ENCODE assay signal across 11 cellular contexts in the genomic region with DNA sequence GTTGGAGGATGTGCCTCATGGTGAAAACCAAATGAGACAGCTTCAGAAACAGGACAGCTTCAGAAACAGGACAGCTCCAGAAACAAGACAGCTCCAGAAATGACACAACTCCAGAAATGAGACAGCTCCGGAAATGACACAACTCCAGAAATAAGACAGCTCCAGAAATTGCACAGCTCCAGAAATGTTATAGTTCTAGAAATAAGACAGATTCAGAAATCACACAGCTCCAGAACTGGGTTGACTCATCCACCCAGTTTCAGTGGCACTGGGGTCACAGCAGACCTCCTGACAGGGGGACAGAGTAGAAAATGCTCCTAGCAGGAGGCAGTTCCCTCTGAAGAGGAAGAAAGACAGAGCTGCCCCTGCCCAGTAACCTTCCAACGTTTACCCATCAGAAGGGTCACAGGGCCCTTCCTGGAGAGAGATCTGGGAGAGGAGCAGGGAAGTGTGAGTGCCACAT. TPM values are rescaled to one million over a fixed set of nuclear protein-coding genes. Genes with fewer than 3 reads are reported as not detected.
DNase-seq lines count a peak whose midpoint lies in the region; ATAC-seq and TF ChIP-seq lines count a peak whose summit lies in the region.
"Had no signal": no experiment of that assay in that cellular context is flagged by ENCODE, and none has a peak within 500 bp of the region (broad histone marks: within the 10 kb centered on the region; RNA-seq: fewer than 3 reads in every experiment).

No MANE protein-coding gene starts in this region.

- H3K27ac Mint-ChIP-seq in activated T-helper 2 cell treated with anti-CD3 and anti-CD28 coated beads, Interferon-gamma antibody, Interleukin-2, Interleukin-4, amounts not matched to agents 10 μg/mL and 5 μg/mL and 100 μg/mL, durations not matched to agents 14 hours and 24 hours and 36 hours, result peak overlapping the region; percentile 90
- H3K27ac Mint-ChIP-seq: dendritic cell treated with granulocyte-macrophage colony-stimulating factor and Interleukin-4, amounts not matched to agents 40 ng/mL and 50 ng/mL, for 4 days had no signal

- intact Hi-C loops in activated T-helper 2 cell treated with anti-CD3 and anti-CD28 coated beads, Interferon-gamma antibody, Interleukin-2, Interleukin-4, amounts not matched to agents 10 μg/mL and 5 μg/mL and 100 μg/mL, durations not matched to agents 14 hours and 24 hours and 36 hours (cut with micrococcal nuclease), result loop anchor here (1.0 to 2.0 kb wide), 3 partner anchors 13 to 34 kb away; no protein-coding TSS in a partner anchor

- H3K36me3 Mint-ChIP-seq in activated T-helper 2 cell treated with anti-CD3 and anti-CD28 coated beads, Interferon-gamma antibody, Interleukin-2, Interleukin-4, amounts not matched to agents 10 μg/mL and 5 μg/mL and 100 μg/mL, durations not matched to agents 14 hours and 24 hours and 36 hours (ENCODE audit: low read depth), result peaks cover 6% of the 10 kb centered on the region

- peaks cover 37% of the 10 kb centered on the region for H3K4me1 ChIP-seq in osteoblast (ENCODE audit: insufficient read depth, low read length)

- no peaks in the 10 kb centered on the region for H3K36me3 ChIP-seq in osteoblast (ENCODE audit: insufficient read depth, low read length)

- H3K27me3 ChIP-seq in osteoblast (ENCODE audit: insufficient read depth, low read length), result no peaks in the 10 kb centered on the region

- peak; percentile 64 for DNase-seq in stimulated activated naive CD4-positive, alpha-beta T cell treated with Interleukin-2 at 50 U/mL for 16 hours (lab: John Stamatoyannopoulos, UW)
- DNase-seq in stimulated activated naive CD4-positive, alpha-beta T cell (lab: John Stamatoyannopoulos, UW), result no peak
- peak; percentile 32 for DNase-seq in activated T-helper 2 cell treated with anti-CD3 and anti-CD28 coated beads, Interferon-gamma antibody, Interleukin-2, Interleukin-4, amounts not matched to agents 10 μg/mL and 5 μg/mL and 100 μg/mL, durations not matched to agents 14 hours and 24 hours and 36 hours (ENCODE audit: low spot score)
- no peak for DNase-seq in osteoblast (ENCODE audit: insufficient read length, low spot score, missing footprints)
- no peak for DNase-seq in AG08396 (ENCODE audit: low spot score)

- peak overlapping the region; percentile 22 for H3K4me3 Mint-ChIP-seq in activated T-helper 2 cell treated with anti-CD3 and anti-CD28 coated beads, Interferon-gamma antibody, Interleukin-2, Interleukin-4, amounts not matched to agents 10 μg/mL and 5 μg/mL and 100 μg/mL, durations not matched to agents 14 hours and 24 hours and 36 hours (ENCODE audit: low read depth)
- H3K4me3 Mint-ChIP-seq: dendritic cell treated with granulocyte-macrophage colony-stimulating factor and Interleukin-4, amounts not matched to agents 40 ng/mL and 50 ng/mL, for 4 days had no signal

- ATAC-seq in GM21737 (IDR thresholded peaks at IDR 0.05; ENCODE audit: unreplicated experiment) (no peak), HG03039 (IDR thresholded peaks at IDR 0.05; ENCODE audit: unreplicated experiment) (no peak), GM18868 (IDR thresholded peaks at IDR 0.05; ENCODE audit: unreplicated experiment) (no peak)

- peaks cover 11% of the 10 kb centered on the region for H3K9me3 Mint-ChIP-seq in activated T-helper 2 cell treated with anti-CD3 and anti-CD28 coated beads, Interferon-gamma antibody, Interleukin-2, Interleukin-4, amounts not matched to agents 10 μg/mL and 5 μg/mL and 100 μg/mL, durations not matched to agents 14 hours and 24 hours and 36 hours
- H3K9me3 Mint-ChIP-seq: dendritic cell treated with granulocyte-macrophage colony-stimulating factor and Interleukin-4, amounts not matched to agents 40 ng/mL and 50 ng/mL, for 4 days had no signal

- H3K27ac ChIP-seq in osteoblast (ENCODE audit: low read depth, low read length), result peak overlapping the region; percentile 93
- H3K27ac ChIP-seq: C4-2B had no signal

- H3K9me3 ChIP-seq in osteoblast (ENCODE audit: low read depth, low read length), result no peaks in the 10 kb centered on the region

- H3K4me1 Mint-ChIP-seq in activated T-helper 2 cell treated with anti-CD3 and anti-CD28 coated beads, Interferon-gamma antibody, Interleukin-2, Interleukin-4, amounts not matched to agents 10 μg/mL and 5 μg/mL and 100 μg/mL, durations not matched to agents 14 hours and 24 hours and 36 hours (ENCODE audit: low read depth), result peaks cover 57% of the 10 kb centered on the region

- TF ChIP-seq CTCF in osteoblast (IDR thresholded peaks at IDR 0.05; ENCODE audit: extremely low read depth, low read depth, low read length), result no peak

- H3K79me2 ChIP-seq in osteoblast (ENCODE audit: insufficient read depth, low read length), result no peaks in the 10 kb centered on the region

- H4K20me1 ChIP-seq in osteoblast (ENCODE audit: insufficient read depth, low read length), result no peaks in the 10 kb centered on the region

- H3K4me2 ChIP-seq in osteoblast (ENCODE audit: insufficient read depth, low read length), result peak overlapping the region; percentile 68

- H2AFZ ChIP-seq in osteoblast (ENCODE audit: low read length), result peak overlapping the region; percentile 52

- no peak overlapping the region for H3K4me3 ChIP-seq in osteoblast (ENCODE audit: insufficient read depth, low read length)

- H3K27me3 Mint-ChIP-seq in activated T-helper 2 cell treated with anti-CD3 and anti-CD28 coated beads, Interferon-gamma antibody, Interleukin-2, Interleukin-4, amounts not matched to agents 10 μg/mL and 5 μg/mL and 100 μg/mL, durations not matched to agents 14 hours and 24 hours and 36 hours (ENCODE audit: low read depth), result no peaks in the 10 kb centered on the region

RNA-seq across cellular contexts. Expression of gene COL6A3, which starts 26.9 kb away (rescaled TPM):
- total RNA-seq in activated T-helper 2 cell treated with anti-CD3 and anti-CD28 coated beads, Interferon-gamma antibody, Interleukin-2, Interleukin-4, amounts not matched to agents 10 μg/mL and 5 μg/mL and 100 μg/mL, durations not matched to agents 14 hours and 24 hours and 36 hours, result 7.9 and 9.2 TPM in 2 replicates
- 4,017 and 4,247 TPM in 2 replicates for total RNA-seq in osteoblast

RNA-seq across cellular contexts. Expression of gene MLPH, which starts 46.2 kb away (rescaled TPM):
- total RNA-seq in activated T-helper 2 cell treated with anti-CD3 and anti-CD28 coated beads, Interferon-gamma antibody, Interleukin-2, Interleukin-4, amounts not matched to agents 10 μg/mL and 5 μg/mL and 100 μg/mL, durations not matched to agents 14 hours and 24 hours and 36 hours, result not detected in 2 replicates
- 25.7 and 32.1 TPM in 2 replicates for total RNA-seq in osteoblast
- total RNA-seq: activated CD8-positive, alpha-beta memory T cell treated with anti-CD3 and anti-CD28 coated beads for 36 hours had no signal

Comparison
In these comparisons a context has a peak if more than half of its experiments do, and no peak if none do; other contexts are left out.
1. DNase-seq: peak in stimulated activated naive CD4-positive, alpha-beta T cell treated with Interleukin-2 at 50 U/mL for 16 hours (single experiment) and activated T-helper 2 cell treated with anti-CD3 and anti-CD28 coated beads, Interferon-gamma antibody, Interleukin-2, Interleukin-4, amounts not matched to agents 10 μg/mL and 5 μg/mL and 100 μg/mL, durations not matched to agents 14 hours and 24 hours and 36 hours (single experiment); none in stimulated activated naive CD4-positive, alpha-beta T cell (0 of 6), osteoblast (single experiment) and AG08396 (single experiment).
2. RNA of gene COL6A3, which starts 26.9 kb away (total RNA-seq): 4,017 to 4,247 TPM in osteoblast; 7.9 to 9.2 TPM in activated T-helper 2 cell treated with anti-CD3 and anti-CD28 coated beads, Interferon-gamma antibody, Interleukin-2, Interleukin-4, amounts not matched to agents 10 μg/mL and 5 μg/mL and 100 μg/mL, durations not matched to agents 14 hours and 24 hours and 36 hours; every median in the first group is over 100 times any median in the second.
3. RNA of gene MLPH, which starts 46.2 kb away (total RNA-seq): 25.7 to 32.1 TPM in osteoblast; not detected in activated T-helper 2 cell treated with anti-CD3 and anti-CD28 coated beads, Interferon-gamma antibody, Interleukin-2, Interleukin-4, amounts not matched to agents 10 μg/mL and 5 μg/mL and 100 μg/mL, durations not matched to agents 14 hours and 24 hours and 36 hours; every median in the first group is over 10 times any median in the second.